ENCODE assay signal across 18 cellular contexts in the genomic region with DNA sequence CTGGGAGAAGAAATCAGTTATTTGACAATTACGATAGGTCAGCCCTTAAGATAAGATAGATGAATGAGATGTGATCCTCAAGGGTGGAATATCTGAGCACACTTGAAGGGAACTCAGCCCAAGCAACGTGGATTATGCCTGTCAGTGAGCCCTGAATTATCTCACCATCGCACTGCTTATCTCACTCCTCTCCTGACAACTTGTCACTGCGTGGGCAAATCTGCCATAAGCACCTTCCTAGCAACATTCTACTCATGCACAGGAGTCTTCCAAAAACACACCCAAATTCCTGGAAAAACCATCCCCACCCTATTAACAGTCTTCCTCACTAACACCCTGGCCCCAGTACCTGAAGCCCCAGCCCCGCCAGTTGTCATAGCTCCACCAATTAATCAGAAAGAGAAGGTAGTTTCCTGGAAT. TPM values are rescaled to one million over a fixed set of nuclear protein-coding genes. Genes with fewer than 3 reads are reported as not detected.
DNase-seq lines count a peak whose midpoint lies in the region; ATAC-seq and TF ChIP-seq lines count a peak whose summit lies in the region.
"Had no signal": no experiment of that assay in that cellular context is flagged by ENCODE, and none has a peak within 500 bp of the region (broad histone marks: within the 10 kb centered on the region; RNA-seq: fewer than 3 reads in every experiment).

No MANE protein-coding gene starts in this region.

- CTCF ChIA-PET in activated B cell treated with CpG ODN at 0.5 μM for 24 hours (lab: Charles Lee): interaction anchor here (1.5 kb wide), 1 partner anchor 16 kb away, joined by 5 read pairs; no protein-coding TSS in a partner anchor

- ATAC-seq in activated naive CD8-positive, alpha-beta T cell treated with anti-CD3 and anti-CD28 coated beads, Interleukin-2, amount 50 U/mL, for 24 hours: no peak
- ATAC-seq in activated B cell treated with CpG ODN at 0.5 μM for 24 hours (ENCODE audit: low read depth): no peak
- peak; percentile 43 for ATAC-seq in activated naive CD8-positive, alpha-beta T cell treated with anti-CD3 and anti-CD28 coated beads, Interleukin-2, amount 10 ng/mL, durations not matched to agents 7 days and 5 days (ENCODE audit: low read depth)
- no peak for ATAC-seq in stimulated activated memory B cell treated with anti-CD40 and anti-IgM and Interleukin-4, amounts not matched to agents 10 μg/mL and 1 μg/mL and 100 μg/mL, for 72 hours
- no peak for ATAC-seq in GM18517 (IDR thresholded peaks at IDR 0.05; ENCODE audit: unreplicated experiment)
- ATAC-seq: Panc1 had no signal

- peaks cover 6% of the 10 kb centered on the region for H3K36me3 Mint-ChIP-seq in activated naive CD8-positive, alpha-beta T cell
- H3K36me3 Mint-ChIP-seq in activated naive CD8-positive, alpha-beta T cell treated with anti-CD3 and anti-CD28 coated beads, Interleukin-2, amount 50 U/mL, for 24 hours (ENCODE audit: low read depth): no peaks in the 10 kb centered on the region
- H3K36me3 Mint-ChIP-seq in activated B cell treated with CpG ODN at 0.5 μM for 24 hours (ENCODE audit: low read depth): peaks cover 24% of the 10 kb centered on the region
- H3K36me3 Mint-ChIP-seq in activated naive CD8-positive, alpha-beta T cell treated with anti-CD3 and anti-CD28 coated beads, Interleukin-2, amount 10 ng/mL, durations not matched to agents 7 days and 5 days: peaks cover 31% of the 10 kb centered on the region
- H3K36me3 Mint-ChIP-seq in stimulated activated memory B cell treated with anti-CD40 and anti-IgM and Interleukin-4, amounts not matched to agents 10 μg/mL and 1 μg/mL and 100 μg/mL, for 72 hours: peaks cover 6% of the 10 kb centered on the region
- H3K36me3 Mint-ChIP-seq in activated T-cell treated with anti-CD3 and anti-CD28 coated beads, Interleukin-2, amount 50 U/mL, for 24 hours (ENCODE audit: low read depth): no peaks in the 10 kb centered on the region

- no peak for DNase-seq in activated naive CD8-positive, alpha-beta T cell treated with anti-CD3 and anti-CD28 coated beads, Interleukin-2, amount 50 U/mL, for 24 hours
- DNase-seq in activated B cell treated with CpG ODN at 0.5 μM for 24 hours: no peak
- DNase-seq in activated naive CD8-positive, alpha-beta T cell treated with anti-CD3 and anti-CD28 coated beads, Interleukin-2, amount 10 ng/mL, durations not matched to agents 7 days and 5 days: no peak
- DNase-seq in activated T-cell treated with anti-CD3 and anti-CD28 coated beads, Interleukin-2, amount 50 U/mL, for 24 hours: no peak
- DNase-seq: ACHN, DND-41, H9, NCI-H1048, NCI-H1436 treated with DMSO at 0.1 percent for 48 hours, NCI-H2171 treated with DMSO at 0.1 percent for 48 hours, NCI-H446 treated with DMSO at 0.1 percent for 48 hours, NCI-H69 had no signal

- H3K27me3 Mint-ChIP-seq in activated naive CD8-positive, alpha-beta T cell: peaks cover 3% of the 10 kb centered on the region
- H3K27me3 Mint-ChIP-seq in activated naive CD8-positive, alpha-beta T cell treated with anti-CD3 and anti-CD28 coated beads, Interleukin-2, amount 50 U/mL, for 24 hours: peaks cover 10% of the 10 kb centered on the region
- no peaks in the 10 kb centered on the region for H3K27me3 Mint-ChIP-seq in activated B cell treated with CpG ODN at 0.5 μM for 24 hours
- H3K27me3 Mint-ChIP-seq in activated naive CD8-positive, alpha-beta T cell treated with anti-CD3 and anti-CD28 coated beads, Interleukin-2, amount 10 ng/mL, durations not matched to agents 7 days and 5 days: peaks cover 7% of the 10 kb centered on the region
- H3K27me3 Mint-ChIP-seq in stimulated activated memory B cell treated with anti-CD40 and anti-IgM and Interleukin-4, amounts not matched to agents 10 μg/mL and 1 μg/mL and 100 μg/mL, for 72 hours: no peaks in the 10 kb centered on the region
- H3K27me3 Mint-ChIP-seq in activated T-cell treated with anti-CD3 and anti-CD28 coated beads, Interleukin-2, amount 50 U/mL, for 24 hours: peaks cover 13% of the 10 kb centered on the region

- peaks cover 6% of the 10 kb centered on the region for H3K9me3 Mint-ChIP-seq in activated naive CD8-positive, alpha-beta T cell (ENCODE audit: low read depth)
- H3K9me3 Mint-ChIP-seq in activated naive CD8-positive, alpha-beta T cell treated with anti-CD3 and anti-CD28 coated beads, Interleukin-2, amount 50 U/mL, for 24 hours: no peaks in the 10 kb centered on the region
- peaks cover 10% of the 10 kb centered on the region for H3K9me3 Mint-ChIP-seq in activated B cell treated with CpG ODN at 0.5 μM for 24 hours
- peaks cover 9% of the 10 kb centered on the region for H3K9me3 Mint-ChIP-seq in activated naive CD8-positive, alpha-beta T cell treated with anti-CD3 and anti-CD28 coated beads, Interleukin-2, amount 10 ng/mL, durations not matched to agents 7 days and 5 days
- H3K9me3 Mint-ChIP-seq in stimulated activated memory B cell treated with anti-CD40 and anti-IgM and Interleukin-4, amounts not matched to agents 10 μg/mL and 1 μg/mL and 100 μg/mL, for 72 hours: peaks cover 5% of the 10 kb centered on the region
- no peaks in the 10 kb centered on the region for H3K9me3 Mint-ChIP-seq in activated T-cell treated with anti-CD3 and anti-CD28 coated beads, Interleukin-2, amount 50 U/mL, for 24 hours
- H3K9me3 Mint-ChIP-seq: H9 had no signal

- intact Hi-C loops in activated B cell treated with CpG ODN at 0.5 μM for 24 hours (cut with micrococcal nuclease): no loop called here

- peaks cover 44% of the 10 kb centered on the region for H3K4me1 Mint-ChIP-seq in activated naive CD8-positive, alpha-beta T cell (ENCODE audit: low read depth)
- peaks cover 41% of the 10 kb centered on the region for H3K4me1 Mint-ChIP-seq in activated naive CD8-positive, alpha-beta T cell treated with anti-CD3 and anti-CD28 coated beads, Interleukin-2, amount 50 U/mL, for 24 hours
- H3K4me1 Mint-ChIP-seq in activated B cell treated with CpG ODN at 0.5 μM for 24 hours: peaks cover 94% of the 10 kb centered on the region
- peaks cover 62% of the 10 kb centered on the region for H3K4me1 Mint-ChIP-seq in activated naive CD8-positive, alpha-beta T cell treated with anti-CD3 and anti-CD28 coated beads, Interleukin-2, amount 10 ng/mL, durations not matched to agents 7 days and 5 days
- peaks cover 73% of the 10 kb centered on the region for H3K4me1 Mint-ChIP-seq in stimulated activated memory B cell treated with anti-CD40 and anti-IgM and Interleukin-4, amounts not matched to agents 10 μg/mL and 1 μg/mL and 100 μg/mL, for 72 hours
- H3K4me1 Mint-ChIP-seq in activated T-cell treated with anti-CD3 and anti-CD28 coated beads, Interleukin-2, amount 50 U/mL, for 24 hours (ENCODE audit: low read depth): peaks cover 43% of the 10 kb centered on the region
- H3K4me1 Mint-ChIP-seq: H9 had no signal

- POLR2A ChIA-PET in activated B cell treated with CpG ODN at 0.5 μM for 24 hours (lab: Charles Lee): interaction anchor here (0.9 to 2.6 kb wide), 3 partner anchors 16 to 33 kb away, joined by 4 to 15 read pairs (median 8); no protein-coding TSS in a partner anchor
- POLR2A ChIA-PET in activated naive CD8-positive, alpha-beta T cell treated with anti-CD3 and anti-CD28 coated beads, Interleukin-2, amount 10 ng/mL, durations not matched to agents 7 days and 5 days (lab: Charles Lee): interaction anchor here (1.0 to 1.6 kb wide), 5 partner anchors 8 to 118 kb away, joined by 3 to 5 read pairs (median 4); no protein-coding TSS in a partner anchor

- H3K4me3 Mint-ChIP-seq in activated naive CD8-positive, alpha-beta T cell: no peak overlapping the region
- H3K4me3 Mint-ChIP-seq in activated naive CD8-positive, alpha-beta T cell treated with anti-CD3 and anti-CD28 coated beads, Interleukin-2, amount 50 U/mL, for 24 hours: no peak overlapping the region
- H3K4me3 Mint-ChIP-seq in activated B cell treated with CpG ODN at 0.5 μM for 24 hours: peak overlapping the region; percentile 6
- peak overlapping the region; percentile 48 for H3K4me3 Mint-ChIP-seq in activated naive CD8-positive, alpha-beta T cell treated with anti-CD3 and anti-CD28 coated beads, Interleukin-2, amount 10 ng/mL, durations not matched to agents 7 days and 5 days
- no peak overlapping the region for H3K4me3 Mint-ChIP-seq in stimulated activated memory B cell treated with anti-CD40 and anti-IgM and Interleukin-4, amounts not matched to agents 10 μg/mL and 1 μg/mL and 100 μg/mL, for 72 hours
- H3K4me3 Mint-ChIP-seq in activated T-cell treated with anti-CD3 and anti-CD28 coated beads, Interleukin-2, amount 50 U/mL, for 24 hours: no peak overlapping the region
- H3K4me3 Mint-ChIP-seq: H9 had no signal

- peak overlapping the region; percentile 2 for H3K27ac Mint-ChIP-seq in activated naive CD8-positive, alpha-beta T cell
- no peak overlapping the region for H3K27ac Mint-ChIP-seq in activated naive CD8-positive, alpha-beta T cell treated with anti-CD3 and anti-CD28 coated beads, Interleukin-2, amount 50 U/mL, for 24 hours
- peak overlapping the region; percentile 66 for H3K27ac Mint-ChIP-seq in activated B cell treated with CpG ODN at 0.5 μM for 24 hours
- peak overlapping the region; percentile 86 for H3K27ac Mint-ChIP-seq in activated naive CD8-positive, alpha-beta T cell treated with anti-CD3 and anti-CD28 coated beads, Interleukin-2, amount 10 ng/mL, durations not matched to agents 7 days and 5 days
- H3K27ac Mint-ChIP-seq in stimulated activated memory B cell treated with anti-CD40 and anti-IgM and Interleukin-4, amounts not matched to agents 10 μg/mL and 1 μg/mL and 100 μg/mL, for 72 hours: peak overlapping the region; percentile 25
- H3K27ac Mint-ChIP-seq in activated T-cell treated with anti-CD3 and anti-CD28 coated beads, Interleukin-2, amount 50 U/mL, for 24 hours: no peak overlapping the region
- H3K27ac Mint-ChIP-seq: H9 had no signal

- no peak for TF ChIP-seq CTCF in activated B cell treated with CpG ODN at 0.5 μM for 24 hours (IDR thresholded peaks at IDR 0.05)

RNA-seq across cellular contexts. Expression of gene IL6, which starts 46.5 kb away (rescaled TPM):
- 64.4 and 72.3 TPM in 2 replicates for total RNA-seq in activated B cell treated with CpG ODN at 0.5 μM for 24 hours
- total RNA-seq in activated naive CD8-positive, alpha-beta T cell treated with anti-CD3 and anti-CD28 coated beads, Interleukin-2, amount 10 ng/mL, durations not matched to agents 7 days and 5 days: under 1 TPM; 0.64 to 0.99 TPM
- total RNA-seq: G401, HT-29 had no signal

Comparison
In these comparisons a context has a peak if more than half of its experiments do, and no peak if none do; other contexts are left out.
1. H3K27ac Mint-ChIP-seq: peak in activated naive CD8-positive, alpha-beta T cell (single experiment), activated B cell treated with CpG ODN at 0.5 μM for 24 hours (single experiment), activated naive CD8-positive, alpha-beta T cell treated with anti-CD3 and anti-CD28 coated beads, Interleukin-2, amount 10 ng/mL, durations not matched to agents 7 days and 5 days (single experiment) and stimulated activated memory B cell treated with anti-CD40 and anti-IgM and Interleukin-4, amounts not matched to agents 10 μg/mL and 1 μg/mL and 100 μg/mL, for 72 hours (single experiment); none in activated naive CD8-positive, alpha-beta T cell treated with anti-CD3 and anti-CD28 coated beads, Interleukin-2, amount 50 U/mL, for 24 hours (single experiment) and activated T-cell treated with anti-CD3 and anti-CD28 coated beads, Interleukin-2, amount 50 U/mL, for 24 hours (single experiment).
2. H3K4me3 Mint-ChIP-seq: peak in activated B cell treated with CpG ODN at 0.5 μM for 24 hours (single experiment) and activated naive CD8-positive, alpha-beta T cell treated with anti-CD3 and anti-CD28 coated beads, Interleukin-2, amount 10 ng/mL, durations not matched to agents 7 days and 5 days (single experiment); none in activated naive CD8-positive, alpha-beta T cell (single experiment), activated naive CD8-positive, alpha-beta T cell treated with anti-CD3 and anti-CD28 coated beads, Interleukin-2, amount 50 U/mL, for 24 hours (single experiment), stimulated activated memory B cell treated with anti-CD40 and anti-IgM and Interleukin-4, amounts not matched to agents 10 μg/mL and 1 μg/mL and 100 μg/mL, for 72 hours (single experiment) and activated T-cell treated with anti-CD3 and anti-CD28 coated beads, Interleukin-2, amount 50 U/mL, for 24 hours (single experiment).
3. RNA of gene IL6, which starts 46.5 kb away (total RNA-seq): 64.4 to 72.3 TPM in activated B cell treated with CpG ODN at 0.5 μM for 24 hours; 0.64 to 0.99 TPM in activated naive CD8-positive, alpha-beta T cell treated with anti-CD3 and anti-CD28 coated beads, Interleukin-2, amount 10 ng/mL, durations not matched to agents 7 days and 5 days; every median in the first group is over 10 times any median in the second.